In the genomic region with DNA sequence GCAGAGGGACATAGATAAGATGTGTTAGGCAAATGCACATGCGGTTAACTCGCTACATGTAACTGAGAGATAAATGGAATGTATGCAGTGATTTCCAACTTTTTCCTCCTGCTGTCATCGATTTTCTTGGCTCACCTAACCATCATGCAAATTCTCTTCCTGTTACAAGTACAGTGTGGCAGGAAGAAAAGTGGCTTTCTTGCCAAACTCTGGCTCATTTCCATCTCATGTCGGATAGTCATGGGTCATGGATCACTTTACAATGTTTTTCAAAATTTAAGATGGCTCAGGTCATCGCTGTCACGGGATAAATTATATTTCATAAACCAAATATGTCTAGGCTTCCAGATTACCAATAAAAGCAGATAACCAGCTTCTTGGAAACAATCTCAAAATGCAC, we compare ENCODE assay signal across 28 cellular contexts. TPM values are rescaled to one million over a fixed set of nuclear protein-coding genes. Genes with fewer than 3 reads are reported as not detected.
"Had no signal": no experiment of that assay in that cellular context is flagged by ENCODE, and none has a peak within 500 bp of the region (broad histone marks: within the 10 kb centered on the region; RNA-seq: fewer than 3 reads in every experiment).

No MANE protein-coding gene starts in this region.

- H3K4me3 ChIP-seq: dorsolateral prefrontal cortex, left ventricle myocardium inferior, stomach, suprapubic skin, tibial nerve had no signal

- H3K4me1 ChIP-seq: left ventricle myocardium inferior, stomach, suprapubic skin, tibial nerve had no signal

- DNase-seq: activated CD4-positive, alpha-beta T cell treated with anti-CD3 and anti-CD28 coated beads, Interleukin-2, amount 50 U/mL, for 4 hours; activated CD8-positive, alpha-beta memory T cell treated with anti-CD3 and anti-CD28 coated beads for 24 hours; activated CD8-positive, alpha-beta memory T cell treated with anti-CD3 and anti-CD28 coated beads, Interleukin-2, amount 50 U/mL, for 4 hours; activated T-cell treated with anti-CD3 and anti-CD28 coated beads, Interleukin-2, amount 50 U/mL, for 24 hours; aorta; brain microvascular endothelial cell; caudate nucleus; dorsolateral prefrontal cortex; hippocampal formation; left ventricle myocardium inferior; mammary epithelial cell; midbrain; natural killer cell; small intestine; stimulated activated CD4-positive, alpha-beta T cell treated with anti-CD3 and anti-CD28 coated beads, Interleukin-2, amount 100 ng/mL, for 24 hours; stomach had no signal

- H3K9me3 ChIP-seq: left ventricle myocardium inferior, stomach, suprapubic skin, tibial nerve had no signal

- H3K36me3 Mint-ChIP-seq: activated naive CD4-positive, alpha-beta T cell treated with anti-CD3 and anti-CD28 coated beads, Interleukin-2, amount 50 U/mL, for 72 hours; natural killer cell; stimulated activated effector memory CD8-positive, alpha-beta T cell treated with anti-CD3 and anti-CD28 coated beads, Interleukin-12 subunit alpha, Interleukin-12 subunit beta, amount 100 ng/mL, for 72 hours; WTC11 had no signal

- H3K36me3 ChIP-seq: brain microvascular endothelial cell, left ventricle myocardium inferior, stomach, suprapubic skin, tibial nerve had no signal

- H3K27me3 ChIP-seq: brain microvascular endothelial cell, stomach, suprapubic skin, tibial nerve had no signal

- H3K27ac Mint-ChIP-seq: activated naive CD4-positive, alpha-beta T cell treated with anti-CD3 and anti-CD28 coated beads, Interleukin-2, amount 50 U/mL, for 72 hours; activated T-cell treated with anti-CD3 and anti-CD28 coated beads, Interleukin-2, amount 50 U/mL, for 24 hours; activated T-helper 17 cell treated with anti-CD3 and anti-CD28 coated beads, Interleukin-2, amount 50 U/mL, for 72 hours; natural killer cell; stimulated activated effector memory CD8-positive, alpha-beta T cell treated with anti-CD3 and anti-CD28 coated beads, Interleukin-12 subunit alpha, Interleukin-12 subunit beta, amount 100 ng/mL, for 72 hours; WTC11 had no signal

- ATAC-seq: activated naive CD4-positive, alpha-beta T cell treated with anti-CD3 and anti-CD28 coated beads, Interleukin-2, amount 50 U/mL, for 72 hours; activated T-helper 17 cell treated with anti-CD3 and anti-CD28 coated beads, Interleukin-2, amount 50 U/mL, for 72 hours; natural killer cell; sciatic nerve; stimulated activated effector memory CD8-positive, alpha-beta T cell treated with anti-CD3 and anti-CD28 coated beads, Interleukin-12 subunit alpha, Interleukin-12 subunit beta, amount 100 ng/mL, for 72 hours had no signal

- H3K9me3 Mint-ChIP-seq: activated naive CD4-positive, alpha-beta T cell treated with anti-CD3 and anti-CD28 coated beads, Interleukin-2, amount 50 U/mL, for 72 hours; activated T-cell treated with anti-CD3 and anti-CD28 coated beads, Interleukin-2, amount 50 U/mL, for 24 hours; activated T-helper 17 cell treated with anti-CD3 and anti-CD28 coated beads, Interleukin-2, amount 50 U/mL, for 72 hours; natural killer cell; stimulated activated effector memory CD8-positive, alpha-beta T cell treated with anti-CD3 and anti-CD28 coated beads, Interleukin-12 subunit alpha, Interleukin-12 subunit beta, amount 100 ng/mL, for 72 hours; WTC11 had no signal

- H3K27ac ChIP-seq: brain microvascular endothelial cell, dorsolateral prefrontal cortex, epithelial cell of prostate, left ventricle myocardium inferior, stomach, suprapubic skin, tibial nerve had no signal

- FAIRE-seq: frontal cortex, small intestine, urothelium cell line had no signal

- H3K4me1 Mint-ChIP-seq: activated T-helper 17 cell treated with anti-CD3 and anti-CD28 coated beads, Interleukin-2, amount 50 U/mL, for 72 hours; natural killer cell; stimulated activated effector memory CD8-positive, alpha-beta T cell treated with anti-CD3 and anti-CD28 coated beads, Interleukin-12 subunit alpha, Interleukin-12 subunit beta, amount 100 ng/mL, for 72 hours had no signal

- H3K4me3 Mint-ChIP-seq: activated T-cell treated with anti-CD3 and anti-CD28 coated beads, Interleukin-2, amount 50 U/mL, for 24 hours; activated T-helper 17 cell treated with anti-CD3 and anti-CD28 coated beads, Interleukin-2, amount 50 U/mL, for 72 hours; natural killer cell; stimulated activated effector memory CD8-positive, alpha-beta T cell treated with anti-CD3 and anti-CD28 coated beads, Interleukin-12 subunit alpha, Interleukin-12 subunit beta, amount 100 ng/mL, for 72 hours; WTC11 had no signal

- H3K27me3 Mint-ChIP-seq: activated T-helper 17 cell treated with anti-CD3 and anti-CD28 coated beads, Interleukin-2, amount 50 U/mL, for 72 hours had no signal

RNA-seq across cellular contexts. Expression of a gene that starts 47.8 kb away (rescaled TPM):
- total RNA-seq: activated naive CD4-positive, alpha-beta T cell treated with anti-CD3 and anti-CD28 coated beads, Interleukin-2, amount 50 U/mL, for 72 hours; activated T-helper 17 cell treated with anti-CD3 and anti-CD28 coated beads, Interleukin-2, amount 50 U/mL, for 72 hours; left ventricle myocardium inferior; natural killer cell; osteoblast; T-helper 2 cell treated with Interferon-gamma antibody and Interleukin-4, amounts not matched to agents 100 ng/mL and 5 ng/mL, for 36 hours had no signal
- polyA plus RNA-seq: mammary epithelial cell, stomach had no signal
